In the genomic region with DNA sequence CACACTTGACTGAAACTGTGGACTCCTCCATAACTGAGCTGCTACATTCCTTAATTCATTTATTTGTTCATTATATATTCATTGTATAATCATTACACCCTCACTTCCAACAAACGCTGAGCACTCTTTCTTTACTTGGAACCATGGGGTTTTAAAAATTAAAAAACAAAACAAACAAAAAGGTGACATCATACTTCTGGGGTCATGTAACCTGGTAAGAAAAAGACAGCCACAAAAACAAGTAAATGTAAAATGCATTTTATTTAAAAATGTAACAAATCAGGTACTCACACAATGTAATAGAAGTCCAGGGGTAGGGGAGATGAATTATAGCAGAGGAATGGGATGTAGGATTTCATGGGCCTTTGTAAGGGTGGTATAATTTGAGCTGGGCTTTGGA, we compare ENCODE assay signal across 31 cellular contexts. TPM values are rescaled to one million over a fixed set of nuclear protein-coding genes. Genes with fewer than 3 reads are reported as not detected.
"Had no signal": no experiment of that assay in that cellular context is flagged by ENCODE, and none has a peak within 500 bp of the region (broad histone marks: within the 10 kb centered on the region; RNA-seq: fewer than 3 reads in every experiment).

No MANE protein-coding gene starts in this region.

- H3K27me3 ChIP-seq: ascending aorta had no signal

- FAIRE-seq: bronchial epithelial cell, TTC549 had no signal

- DNase-seq: activated B cell treated with CpG ODN at 0.5 μM for 24 hours; activated CD4-positive, alpha-beta memory T cell treated with anti-CD3 and anti-CD28 coated beads, Interleukin-2, amount 10 ng/mL, durations not matched to agents 7 days and 5 days; activated CD4-positive, alpha-beta T cell treated with anti-CD3 and anti-CD28 coated beads for 4 hours; activated CD4-positive, alpha-beta T cell treated with anti-CD3 and anti-CD28 coated beads, Interleukin-2, amount 10 ng/mL, durations not matched to agents 7 days and 5 days; activated CD4-positive, alpha-beta T cell treated with anti-CD3 and anti-CD28 coated beads, Interleukin-2, amount 50 U/mL, for 48 hours; activated CD4-positive, CD25-positive, alpha-beta regulatory T cell treated with anti-CD3 and anti-CD28 coated beads, Interleukin-2, amount 50 U/mL, for 72 hours; activated CD8-positive, alpha-beta memory T cell treated with anti-CD3 and anti-CD28 coated beads for 24 hours; activated CD8-positive, alpha-beta memory T cell treated with anti-CD3 and anti-CD28 coated beads, Interleukin-2, amount 10 ng/mL, durations not matched to agents 7 days and 5 days; activated CD8-positive, alpha-beta memory T cell treated with anti-CD3 and anti-CD28 coated beads, Interleukin-2, amount 50 U/mL, for 48 hours; activated CD8-positive, alpha-beta T cell treated with anti-CD3 and anti-CD28 coated beads, Interleukin-2, amount 10 ng/mL, durations not matched to agents 7 days and 5 days; activated effector memory CD4-positive, alpha-beta T cell treated with Interleukin-2 at 50 U/mL for 16 hours; activated gamma-delta T cell; activated naive CD4-positive, alpha-beta T cell treated with anti-CD3 and anti-CD28 coated beads, Interleukin-2, amount 10 ng/mL, durations not matched to agents 7 days and 5 days; activated naive CD4-positive, alpha-beta T cell treated with Interleukin-2 at 50 U/mL for 16 hours; activated naive CD8-positive, alpha-beta T cell treated with anti-CD3 and anti-CD28 coated beads, Interleukin-2, amount 10 ng/mL, durations not matched to agents 7 days and 5 days; activated naive CD8-positive, alpha-beta T cell treated with anti-CD3 and anti-CD28 coated beads, Interleukin-2, amount 50 U/mL, for 24 hours; activated T-cell treated with anti-CD3 and anti-CD28 coated beads, Interleukin-2, amount 50 U/mL, for 24 hours; activated T-cell treated with anti-CD3 and anti-CD28 coated beads, Interleukin-2, amount 50 U/mL, for 48 hours; amygdala; anterior cingulate cortex; caudate nucleus; cerebellar nuclear complex; T-helper 2 cell; T-helper 9 cell had no signal

- H3K36me3 ChIP-seq: ascending aorta, cardiac muscle cell had no signal

- H3K4me1 ChIP-seq: ascending aorta had no signal

- H3K4me3 ChIP-seq: ascending aorta, cardiac muscle cell had no signal

- H3K9me3 ChIP-seq: ascending aorta had no signal

- H3K27ac ChIP-seq: ascending aorta, cardiac muscle cell, VCaP had no signal

- ATAC-seq: activated CD8-positive, alpha-beta memory T cell treated with anti-CD3 and anti-CD28 coated beads, Interleukin-2, amount 10 ng/mL, durations not matched to agents 7 days and 5 days; activated CD8-positive, alpha-beta T cell treated with anti-CD3 and anti-CD28 coated beads, Interleukin-2, amount 10 ng/mL, durations not matched to agents 7 days and 5 days; activated naive CD8-positive, alpha-beta T cell treated with anti-CD3 and anti-CD28 coated beads, Interleukin-2, amount 50 U/mL, for 24 hours had no signal

RNA-seq across cellular contexts. Expression of gene PLEKHS1, which starts 25.1 kb away (rescaled TPM):
- total RNA-seq: activated B cell treated with CpG ODN at 0.5 μM for 24 hours; activated CD8-positive, alpha-beta T cell treated with anti-CD3 and anti-CD28 coated beads, Interleukin-2, amount 10 ng/mL, durations not matched to agents 7 days and 5 days; activated naive CD8-positive, alpha-beta T cell treated with anti-CD3 and anti-CD28 coated beads, Interleukin-2, amount 10 ng/mL, durations not matched to agents 7 days and 5 days; activated T-helper 2 cell treated with anti-CD3 and anti-CD28 coated beads, Interferon-gamma antibody, Interleukin-2, Interleukin-4, amounts not matched to agents 10 μg/mL and 5 μg/mL and 100 μg/mL, durations not matched to agents 14 hours and 24 hours and 36 hours; ascending aorta; bronchial epithelial cell; cardiac muscle cell; chondrocyte had no signal
- polyA plus RNA-seq: cardiac muscle cell had no signal
